ENCODE assay signal across 22 cellular contexts in the genomic region with DNA sequence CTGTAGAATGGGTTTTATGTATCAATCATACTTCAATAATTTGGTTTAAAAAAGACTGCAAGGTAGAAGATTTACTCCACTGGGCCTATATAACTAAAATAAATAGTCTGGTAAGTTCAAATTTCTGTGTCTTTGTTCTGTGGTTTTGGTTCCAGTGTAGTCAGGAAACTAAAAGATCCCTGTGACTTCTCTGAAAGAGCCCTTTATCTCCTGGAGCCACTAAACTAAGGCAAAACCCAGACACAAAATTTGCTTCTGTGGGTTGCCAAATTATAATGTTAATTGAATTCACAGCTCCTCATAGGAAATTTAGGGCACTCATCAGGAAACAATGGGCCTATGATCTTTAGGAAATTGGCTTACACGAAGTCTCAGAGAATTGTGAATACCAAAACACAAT.
A peak's percentile ranks its signal among the peaks of the same experiment; 100 is the strongest.
DNase-seq lines count a peak whose midpoint lies in the region; ATAC-seq, FAIRE-seq and TF ChIP-seq lines count a peak whose summit lies in the region.
"Had no signal": no experiment of that assay in that cellular context is flagged by ENCODE, and none has a peak within 500 bp of the region (broad histone marks: within the 10 kb centered on the region; RNA-seq: fewer than 3 reads in every experiment).

No MANE protein-coding gene starts in this region.

- peaks cover 2% of the 10 kb centered on the region in 2 donors for H3K9me3 Mint-ChIP-seq in natural killer cell

- DNase-seq in COLO829 (ENCODE audit: low spot score) (peak; percentile 60), OCI-M1 (lab: John Stamatoyannopoulos, UW) (peak; percentile 58), medulla oblongata (ENCODE audit: extremely low spot score) (peak; percentile 6), natural killer cell (no peak), HTR-8/SVneo (ENCODE audit: insufficient read length, low spot score) (no peak)
- no peak for DNase-seq in central memory CD4-positive, alpha-beta T cell
- DNase-seq in activated naive CD4-positive, alpha-beta T cell treated with Interleukin-2 at 50 U/mL for 16 hours: no peak
- DNase-seq: 8988T; BE2C; C1 segment of cervical spinal cord; Caco-2; CD4-positive, CD25-positive, alpha-beta regulatory T cell; CD8-positive, alpha-beta memory T cell; GDM1; GM23248; HCEC 1CT had no signal

- no peak overlapping the region for H3K4me3 Mint-ChIP-seq in natural killer cell
- H3K4me3 Mint-ChIP-seq: CD4-positive, CD25-positive, alpha-beta regulatory T cell; CD8-positive, alpha-beta memory T cell; IgD-negative memory B cell had no signal

- H3K27ac Mint-ChIP-seq in natural killer cell: no peak overlapping the region
- H3K27ac Mint-ChIP-seq: CD4-positive, CD25-positive, alpha-beta regulatory T cell; CD8-positive, alpha-beta memory T cell; IgD-negative memory B cell had no signal

- no peak for TF ChIP-seq CTCF in natural killer cell (IDR thresholded peaks at IDR 0.05)

- no peak for ATAC-seq in natural killer cell
- ATAC-seq: HepG2 had no signal

- no peaks in the 10 kb centered on the region for H3K4me1 Mint-ChIP-seq in natural killer cell
- H3K4me1 Mint-ChIP-seq: CD4-positive, CD25-positive, alpha-beta regulatory T cell; CD8-positive, alpha-beta memory T cell; IgD-negative memory B cell had no signal

- H3K36me3 Mint-ChIP-seq in natural killer cell: no peaks in the 10 kb centered on the region
- H3K36me3 Mint-ChIP-seq: CD4-positive, CD25-positive, alpha-beta regulatory T cell; CD8-positive, alpha-beta memory T cell; IgD-negative memory B cell had no signal

- no peaks in the 10 kb centered on the region for H3K27me3 Mint-ChIP-seq in natural killer cell (ENCODE audit: low read depth in 2 of 2)
- H3K27me3 Mint-ChIP-seq: CD4-positive, CD25-positive, alpha-beta regulatory T cell; CD8-positive, alpha-beta memory T cell; IgD-negative memory B cell had no signal

- no peak for FAIRE-seq in HTR-8/SVneo (lab: Jason Lieb, UNC)
- FAIRE-seq: D721Med, GM12892, GM18507, H54, HepG2 had no signal

- intact Hi-C loops in natural killer cell (cut with micrococcal nuclease): no loop called here

Comparison
In these comparisons a context has a peak if more than half of its experiments do, and no peak if none do; other contexts are left out.
1. DNase-seq: peak in COLO829 (single experiment), OCI-M1 (single experiment) and medulla oblongata (single experiment); none in natural killer cell (single experiment), HTR-8/SVneo (single experiment), central memory CD4-positive, alpha-beta T cell (single experiment) and activated naive CD4-positive, alpha-beta T cell treated with Interleukin-2 at 50 U/mL for 16 hours (single experiment).